22 cellular contexts compared by ENCODE assay signal in genomic region chr17:79461041-79461440, GRCh38.
A peak's percentile ranks its signal among the peaks of the same experiment; 100 is the strongest.
DNase-seq lines count a peak whose midpoint lies in the region; ATAC-seq and TF ChIP-seq lines count a peak whose summit lies in the region.
"Had no signal": no experiment of that assay in that cellular context is flagged by ENCODE, and none has a peak within 500 bp of the region (broad histone marks: within the 10 kb centered on the region; RNA-seq: fewer than 3 reads in every experiment).

No MANE protein-coding gene starts in this region.

- no peak overlapping the region for H2BK120ac ChIP-seq in IMR-90 (ENCODE audit: low read depth, low read length)

- no peaks in the 10 kb centered on the region for H3K36me3 Mint-ChIP-seq in neural progenitor cell

- no peak overlapping the region for H4K5ac ChIP-seq in IMR-90 (ENCODE audit: low read depth, low read length)

- no TSS peak for BruUV-seq in IMR-90 (replicated peaks; lab: Mats Ljungman, UMichigan)

- no peak overlapping the region for H2BK5ac ChIP-seq in IMR-90 (ENCODE audit: low read depth, low read length, poor library complexity, severe bottlenecking)

- H4K20me1 ChIP-seq in IMR-90 (ENCODE audit: insufficient read depth, low read length) (no peaks in the 10 kb centered on the region), neural progenitor cell (ENCODE audit: low read depth) (no peaks in the 10 kb centered on the region)
- H4K20me1 ChIP-seq: BLaER1 had no signal

- CTCF ChIA-PET in IMR-90 (lab: Yijun Ruan, JAX) = no interaction called here

- H2BK20ac ChIP-seq in IMR-90 (ENCODE audit: low read depth, low read length) = no peak overlapping the region

- H3K9me3 ChIP-seq in IMR-90 (ENCODE audit: control insufficient read depth, insufficient read depth, low read length) (no peaks in the 10 kb centered on the region), neural progenitor cell (ENCODE audit: low read depth) (no peaks in the 10 kb centered on the region), adrenal gland (replicated peaks in 1 of 3) (no peaks in the 10 kb centered on the region)
- H3K9me3 ChIP-seq: BLaER1, lower lobe of right lung, upper lobe of left lung had no signal

- no peak overlapping the region for H3K4ac ChIP-seq in IMR-90 (ENCODE audit: low read depth, low read length)

- H3K14ac ChIP-seq in IMR-90 (replicated peaks; ENCODE audit: low read depth, low read length) = no peak overlapping the region

- TF ChIP-seq CTCF in IMR-90 (conservative IDR thresholded peaks at IDR 0.05; ENCODE audit: low read depth, low read length) = no peak
- no peak for TF ChIP-seq CTCF in brain microvascular endothelial cell (IDR thresholded peaks at IDR 0.05; ENCODE audit: low read depth, low read length, missing control alignments)
- TF ChIP-seq CTCF in neural progenitor cell (IDR thresholded peaks at IDR 0.05) = no peak
- no peak for TF ChIP-seq CTCF in adrenal gland (IDR thresholded peaks at IDR 0.05)

- H3K4me1 Mint-ChIP-seq in neural progenitor cell = peaks cover 34% of the 10 kb centered on the region

- H4K91ac ChIP-seq in IMR-90 (ENCODE audit: insufficient read depth, low read depth, low read length) = no peak overlapping the region

- no peak overlapping the region for H2BK15ac ChIP-seq in IMR-90 (ENCODE audit: low read depth, low read length)

- no peak for TF ChIP-seq RAD21 in IMR-90 (IDR thresholded peaks at IDR 0.05; ENCODE audit: low read length)

- H4K8ac ChIP-seq in IMR-90 (ENCODE audit: low read depth in 2 of 2, low read length in 2 of 2) = no peak overlapping the region

- H3K23ac ChIP-seq in IMR-90 (ENCODE audit: low read depth, low read length) = no peak overlapping the region

- H3K36me3 ChIP-seq in IMR-90 (ENCODE audit: control insufficient read depth, insufficient read depth, low read length) (no peaks in the 10 kb centered on the region), brain microvascular endothelial cell (replicated peaks) (no peaks in the 10 kb centered on the region), neural progenitor cell (no peaks in the 10 kb centered on the region), adrenal gland (replicated peaks in 1 of 2) (no peaks in the 10 kb centered on the region)
- H3K36me3 ChIP-seq: BLaER1, lower lobe of right lung, upper lobe of left lung had no signal

- no peak overlapping the region for H3K18ac ChIP-seq in IMR-90 (ENCODE audit: low read depth, low read length)

- H3K27ac Mint-ChIP-seq in neural progenitor cell = peak overlapping the region; percentile 29
- H3K27ac Mint-ChIP-seq: activated CD8-positive, alpha-beta T cell treated with anti-CD3 and anti-CD28 coated beads for 36 hours; GM23338 had no signal

- H3K9ac ChIP-seq in IMR-90 (ENCODE audit: low read depth, low read length) = no peak overlapping the region
- H3K9ac ChIP-seq in neural progenitor cell = no peak overlapping the region
- H3K9ac ChIP-seq: BLaER1 had no signal

- H3K9me1 ChIP-seq in IMR-90 (ENCODE audit: insufficient read depth, low read length) = no peaks in the 10 kb centered on the region

- no peak overlapping the region for H2AK5ac ChIP-seq in IMR-90 (ENCODE audit: low read depth, low read length)

- H3K4me2 ChIP-seq in IMR-90 (ENCODE audit: low read depth, low read length) = no peak overlapping the region
- no peak overlapping the region for H3K4me2 ChIP-seq in neural progenitor cell
- H3K4me2 ChIP-seq: BLaER1, GM23338, hepatocyte had no signal

- in situ Hi-C loops in IMR-90 (cut with MboI; ENCODE audit: low sequenced_read_pairs) (no loop called here), brain microvascular endothelial cell (cut with HindIII; ENCODE audit: low pct_ligation_motif_present, low sequenced_read_pairs) (no loop called here)

- no peak overlapping the region for H3K4me3 Mint-ChIP-seq in neural progenitor cell
- H3K4me3 Mint-ChIP-seq: activated CD8-positive, alpha-beta T cell treated with anti-CD3 and anti-CD28 coated beads for 36 hours; GM23338 had no signal

- H3K4me3 ChIP-seq in IMR-90 (ENCODE audit: insufficient read depth, low read depth, low read length) (no peak overlapping the region), brain microvascular endothelial cell (ENCODE audit: low read depth, low read length) (no peak overlapping the region), neural progenitor cell (no peak overlapping the region), adrenal gland (no peak overlapping the region)
- H3K4me3 ChIP-seq: BLaER1, GM23338, hepatocyte, lower lobe of right lung, upper lobe of left lung had no signal

- H3K27me3 ChIP-seq in IMR-90 (ENCODE audit: control insufficient read depth, insufficient read depth, low read length) (no peaks in the 10 kb centered on the region), brain microvascular endothelial cell (replicated peaks) (peaks cover 4% of the 10 kb centered on the region), neural progenitor cell (no peaks in the 10 kb centered on the region), adrenal gland (no peaks in the 10 kb centered on the region)
- H3K27me3 ChIP-seq: hepatocyte, upper lobe of left lung had no signal

- no peak overlapping the region for H3K56ac ChIP-seq in IMR-90 (ENCODE audit: extremely low read depth, insufficient read depth, low read length)

- dilution Hi-C loops in IMR-90 (cut with HindIII; ENCODE audit: low sequenced_read_pairs, unreplicated experiment) = no loop called here

- DNase-seq in COLO829 (ENCODE audit: low spot score) (peak; percentile 10), IMR-90 (peak; percentile 11), brain microvascular endothelial cell (peak; percentile 31), neural progenitor cell (ENCODE audit: low spot score) (no peak), adrenal gland (no peak), islet precursor cell (no peak), DMS53 (lab: John Stamatoyannopoulos, UW) (no peak)
- DNase-seq: activated CD8-positive, alpha-beta T cell treated with anti-CD3 and anti-CD28 coated beads for 36 hours; activated naive CD4-positive, alpha-beta T cell; activated T-cell treated with anti-CD3 and anti-CD28 coated beads, Interleukin-2, amount 50 U/mL, for 1 hour; aorta; Kasumi-1; lower lobe of right lung; NCI-H2081 treated with DMSO at 0.1 percent for 48 hours; NCI-H524; RPMI8226; upper lobe of left lung had no signal

- intact Hi-C loops in IMR-90 (cut with micrococcal nuclease) (no loop called here), adrenal gland (cut with DNase I) (no loop called here)

- no peak overlapping the region for H2AK9ac ChIP-seq in IMR-90 (replicated peaks; ENCODE audit: low read depth, low read length, poor library complexity)

- H3K27me3 Mint-ChIP-seq in neural progenitor cell (ENCODE audit: insufficient read depth, low read depth) = peaks cover 4% of the 10 kb centered on the region
- H3K27me3 Mint-ChIP-seq: activated CD8-positive, alpha-beta T cell treated with anti-CD3 and anti-CD28 coated beads for 36 hours had no signal

- TF ChIP-seq POLR2A in IMR-90 (IDR thresholded peaks at IDR 0.05; ENCODE audit: low read depth, low read length) = no peak
- no peak for TF ChIP-seq POLR2A in adrenal gland (IDR thresholded peaks at IDR 0.05)

- ATAC-seq in IMR-90 (ENCODE audit: low read depth) (no peak), HG02852 (IDR thresholded peaks at IDR 0.05; ENCODE audit: unreplicated experiment) (no peak)
- ATAC-seq: activated CD4-positive, CD25-positive, alpha-beta regulatory T cell treated with anti-CD3 and anti-CD28 coated beads, Interleukin-2, amount 50 U/mL, for 24 hours; activated CD8-positive, alpha-beta T cell treated with anti-CD3 and anti-CD28 coated beads for 36 hours; GM23338; lower lobe of right lung had no signal

- POLR2A ChIA-PET in IMR-90 (lab: Charles Lee; ENCODE audit: unreplicated experiment) = no interaction called here

- no CpG with 5 or more reads among the region's 2 CpGs for WGBS in IMR-90 (ENCODE audit: extremely low coverage in 2 of 2, insufficient read length in 1 of 2), 2 experiments
- WGBS in adrenal gland, 4 donors = 54 to 87% (median 72%) methylated on average over 2 of the region's 2 CpGs

- H2AFZ ChIP-seq in IMR-90 (replicated peaks; ENCODE audit: low read length, poor library complexity) = no peak overlapping the region
- no peak overlapping the region for H2AFZ ChIP-seq in neural progenitor cell (replicated peaks)
- H2AFZ ChIP-seq: GM23338, hepatocyte had no signal

- no peaks in the 10 kb centered on the region for H3F3A ChIP-seq in neural progenitor cell (ENCODE audit: low read depth)

- no peaks in the 10 kb centered on the region for H3K79me2 ChIP-seq in neural progenitor cell (ENCODE audit: low read depth)
- H3K79me2 ChIP-seq: hepatocyte had no signal

- H3K27ac ChIP-seq in IMR-90 (ENCODE audit: insufficient read depth, low read length) = no peak overlapping the region
- no peak overlapping the region for H3K27ac ChIP-seq in brain microvascular endothelial cell
- no peak overlapping the region for H3K27ac ChIP-seq in neural progenitor cell
- H3K27ac ChIP-seq in adrenal gland = no peak overlapping the region
- H3K27ac ChIP-seq: BLaER1, hepatocyte, lower lobe of right lung, upper lobe of left lung had no signal

- H3K4me1 ChIP-seq in IMR-90 (ENCODE audit: control insufficient read depth, insufficient read depth, low read length) = no peaks in the 10 kb centered on the region
- H3K4me1 ChIP-seq in neural progenitor cell = no peaks in the 10 kb centered on the region
- H3K4me1 ChIP-seq in adrenal gland (replicated peaks in 1 of 2) = no peaks in the 10 kb centered on the region
- H3K4me1 ChIP-seq: lower lobe of right lung, upper lobe of left lung had no signal

- H3K79me1 ChIP-seq in IMR-90 (ENCODE audit: low read depth in 1 of 2, low read length in 2 of 2) = no peaks in the 10 kb centered on the region

- no peaks in the 10 kb centered on the region for H3K9me3 Mint-ChIP-seq in neural progenitor cell
- H3K9me3 Mint-ChIP-seq: activated CD8-positive, alpha-beta T cell treated with anti-CD3 and anti-CD28 coated beads for 36 hours had no signal

TF ChIP-seq in IMR-90, 13 proteins besides CTCF, POLR2A, EP300 and RAD21:
- TF ChIP-seq BHLHE40 (IDR thresholded peaks at IDR 0.05; ENCODE audit: low read depth, low read length) (no peak), CEBPB (IDR thresholded peaks at IDR 0.05; ENCODE audit: low read depth, low read length) (no peak)
TF ChIP-seq in IMR-90: peak in this region for 0.

Comparison
In these comparisons a context has a peak if more than half of its experiments do, and no peak if none do; other contexts are left out.
1. DNase-seq: peak in COLO829 (single experiment), IMR-90 (single experiment) and brain microvascular endothelial cell (single experiment); none in neural progenitor cell (single experiment), adrenal gland (0 of 7), islet precursor cell (single experiment) and DMS53 (single experiment).